In genomic region chr18:7567487-7568425, GRCh38 we compare ENCODE assay signal across 1 cellular context.
TF ChIP-seq lines count a peak whose summit lies in the region.

No MANE protein-coding gene starts in this region.

TF ChIP-seq in HepG2, 621 proteins besides CTCF, POLR2A, EP300 and RAD21 (continued from another document):
- TF ChIP-seq, protein P1, sequence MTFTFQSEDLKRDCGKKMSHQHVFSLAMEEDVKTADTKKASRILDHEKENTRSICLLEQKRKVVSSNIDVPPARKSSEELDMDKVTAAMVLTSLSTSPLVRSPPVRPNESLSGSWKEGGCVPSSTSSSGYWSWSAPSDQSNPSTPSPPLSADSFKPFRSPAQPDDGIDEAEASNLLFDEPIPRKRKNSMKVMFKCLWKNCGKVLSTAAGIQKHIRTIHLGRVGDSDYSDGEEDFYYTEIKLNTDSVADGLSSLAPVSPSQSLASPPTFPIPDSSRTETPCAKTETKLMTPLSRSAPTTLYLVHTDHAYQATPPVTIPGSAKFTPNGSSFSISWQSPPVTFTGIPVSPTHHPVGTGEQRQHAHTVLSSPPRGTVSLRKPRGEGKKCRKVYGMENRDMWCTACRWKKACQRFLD (CRISPR knock-in tag; IDR thresholded peaks at IDR 0.05; ENCODE audit: borderline replicate concordance) = no peak
- TF ChIP-seq ZNF451 (CRISPR knock-in tag; IDR thresholded peaks at IDR 0.05) = no peak
- TF ChIP-seq HNRNPLL (IDR thresholded peaks at IDR 0.05; ENCODE audit: low read depth, low read length, poor library complexity, severe bottlenecking) = peak; percentile 63
- TF ChIP-seq TGIF2 (CRISPR knock-in tag; IDR thresholded peaks at IDR 0.05) = no peak
- no peak for TF ChIP-seq ZNF335 (CRISPR knock-in tag; IDR thresholded peaks at IDR 0.05)
- TF ChIP-seq, protein P2, sequence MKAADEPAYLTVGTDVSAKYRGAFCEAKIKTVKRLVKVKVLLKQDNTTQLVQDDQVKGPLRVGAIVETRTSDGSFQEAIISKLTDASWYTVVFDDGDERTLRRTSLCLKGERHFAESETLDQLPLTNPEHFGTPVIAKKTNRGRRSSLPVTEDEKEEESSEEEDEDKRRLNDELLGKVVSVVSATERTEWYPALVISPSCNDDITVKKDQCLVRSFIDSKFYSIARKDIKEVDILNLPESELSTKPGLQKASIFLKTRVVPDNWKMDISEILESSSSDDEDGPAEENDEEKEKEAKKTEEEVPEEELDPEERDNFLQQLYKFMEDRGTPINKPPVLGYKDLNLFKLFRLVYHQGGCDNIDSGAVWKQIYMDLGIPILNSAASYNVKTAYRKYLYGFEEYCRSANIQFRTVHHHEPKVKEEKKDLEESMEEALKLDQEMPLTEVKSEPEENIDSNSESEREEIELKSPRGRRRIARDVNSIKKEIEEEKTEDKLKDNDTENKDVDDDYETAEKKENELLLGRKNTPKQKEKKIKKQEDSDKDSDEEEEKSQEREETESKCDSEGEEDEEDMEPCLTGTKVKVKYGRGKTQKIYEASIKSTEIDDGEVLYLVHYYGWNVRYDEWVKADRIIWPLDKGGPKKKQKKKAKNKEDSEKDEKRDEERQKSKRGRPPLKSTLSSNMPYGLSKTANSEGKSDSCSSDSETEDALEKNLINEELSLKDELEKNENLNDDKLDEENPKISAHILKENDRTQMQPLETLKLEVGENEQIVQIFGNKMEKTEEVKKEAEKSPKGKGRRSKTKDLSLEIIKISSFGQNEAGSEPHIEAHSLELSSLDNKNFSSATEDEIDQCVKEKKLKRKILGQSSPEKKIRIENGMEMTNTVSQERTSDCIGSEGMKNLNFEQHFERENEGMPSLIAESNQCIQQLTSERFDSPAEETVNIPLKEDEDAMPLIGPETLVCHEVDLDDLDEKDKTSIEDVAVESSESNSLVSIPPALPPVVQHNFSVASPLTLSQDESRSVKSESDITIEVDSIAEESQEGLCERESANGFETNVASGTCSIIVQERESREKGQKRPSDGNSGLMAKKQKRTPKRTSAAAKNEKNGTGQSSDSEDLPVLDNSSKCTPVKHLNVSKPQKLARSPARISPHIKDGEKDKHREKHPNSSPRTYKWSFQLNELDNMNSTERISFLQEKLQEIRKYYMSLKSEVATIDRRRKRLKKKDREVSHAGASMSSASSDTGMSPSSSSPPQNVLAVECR (CRISPR knock-in tag; IDR thresholded peaks at IDR 0.05; ENCODE audit: borderline replicate concordance) = 0 out of 2 replicates have a peak, but pooled peaks have one; percentile 10
